In genomic region chr9:98974994-98975712, GRCh38 we compare ENCODE assay signal across 9 cellular contexts. TPM values are rescaled to one million over a fixed set of nuclear protein-coding genes. Genes with fewer than 3 reads are reported as not detected.
DNase-seq lines count a peak whose midpoint lies in the region; ATAC-seq and TF ChIP-seq lines count a peak whose summit lies in the region.
"Had no signal": no experiment of that assay in that cellular context is flagged by ENCODE, and none has a peak within 500 bp of the region (broad histone marks: within the 10 kb centered on the region; RNA-seq: fewer than 3 reads in every experiment).

No MANE protein-coding gene starts in this region.

- TF ChIP-seq EP300 in upper lobe of left lung (IDR thresholded peaks at IDR 0.05) = no peak

- no peak overlapping the region for H3K27ac ChIP-seq in upper lobe of left lung

- no peak for TF ChIP-seq POLR2A in upper lobe of left lung (IDR thresholded peaks at IDR 0.05)

- no peaks in the 10 kb centered on the region for H3K36me3 ChIP-seq in upper lobe of left lung

- H3K4me3 ChIP-seq in upper lobe of left lung = peak overlapping the region in 2 of 4 donors; percentile 19 to 26

- no peaks in the 10 kb centered on the region for H3K9me3 ChIP-seq in upper lobe of left lung

- peak; percentile 83 for DNase-seq in ELR (ENCODE audit: low read depth)
- DNase-seq in GOT3 (lab: John Stamatoyannopoulos, UW) = peak; percentile 4
- peak; percentile 79 for DNase-seq in M059J (ENCODE audit: low read depth)
- peak; percentile 1 for DNase-seq in SKM-1 (lab: John Stamatoyannopoulos, UW; ENCODE audit: unreplicated experiment)
- peak; percentile 78 to 89 for DNase-seq in activated naive CD4-positive, alpha-beta T cell treated with anti-CD3 and anti-CD28 coated beads, Interleukin-2, amount 50 U/mL, for 72 hours (ENCODE audit: low spot score in 2 of 2)
- peak; percentile 84 for DNase-seq in left cardiac atrium
- DNase-seq in posterior cingulate gyrus = peak; percentile 59 to 97 (median 84)
- peak; percentile 88 to 97 for DNase-seq in upper lobe of left lung

- H3K36me3 Mint-ChIP-seq in activated naive CD4-positive, alpha-beta T cell treated with anti-CD3 and anti-CD28 coated beads, Interleukin-2, amount 50 U/mL, for 72 hours = no peaks in the 10 kb centered on the region

- WGBS in upper lobe of left lung, 2 donors = 16 to 40% methylated on average over 6 to 33 of the region's 33 CpGs

- TF ChIP-seq CTCF in upper lobe of left lung (IDR thresholded peaks at IDR 0.05) = peak; percentile 95 to 99 (median 97)

- ATAC-seq in activated naive CD4-positive, alpha-beta T cell treated with anti-CD3 and anti-CD28 coated beads, Interleukin-2, amount 50 U/mL, for 72 hours = peak; percentile 91 to 96
- ATAC-seq in left cardiac atrium (peak; percentile 70 to 71), upper lobe of left lung (ENCODE audit: low FRiP score in 2 of 2) (peak; percentile 89 to 94)

- intact Hi-C loops in left cardiac atrium (cut with DNase I) (no loop called here), posterior cingulate gyrus (cut with DNase I) (no loop called here)

- H3K4me1 ChIP-seq in upper lobe of left lung = peaks cover 4 to 11% (median 7%) of the 10 kb centered on the region in 4 donors

- H3K9me3 Mint-ChIP-seq in activated naive CD4-positive, alpha-beta T cell treated with anti-CD3 and anti-CD28 coated beads, Interleukin-2, amount 50 U/mL, for 72 hours = no peaks in the 10 kb centered on the region

- no peaks in the 10 kb centered on the region for H3K27me3 ChIP-seq in upper lobe of left lung

- no peak overlapping the region for H3K27ac Mint-ChIP-seq in activated naive CD4-positive, alpha-beta T cell treated with anti-CD3 and anti-CD28 coated beads, Interleukin-2, amount 50 U/mL, for 72 hours

RNA-seq across cellular contexts. Expression of gene COL15A1, which starts 31.4 kb away (rescaled TPM):
- total RNA-seq in M059J (2014; rRNA removed; shearing (Covaris generic)) = 2.9 and 4.2 TPM in 2 replicates
- under 1 TPM; 0.11 to 0.23 TPM for total RNA-seq in activated naive CD4-positive, alpha-beta T cell treated with anti-CD3 and anti-CD28 coated beads, Interleukin-2, amount 50 U/mL, for 72 hours
- total RNA-seq in left cardiac atrium (10 to 100 TPM; 73.3 to 75.0 TPM), upper lobe of left lung (10 to 100 TPM in 1 of 6 donors, 1 to 10 TPM in 5; 1.0 to 17.9 (median 2.7) TPM)
- total RNA-seq: mononuclear cell had no signal

Comparison
In these comparisons a context has a peak if more than half of its experiments do, and no peak if none do; other contexts are left out.
1. DNase-seq: peak in every context shown above with its lines; median percentile 92 in upper lobe of left lung; 84 in posterior cingulate gyrus; 84 in left cardiac atrium; 84 in activated naive CD4-positive, alpha-beta T cell treated with anti-CD3 and anti-CD28 coated beads, Interleukin-2, amount 50 U/mL, for 72 hours; 83 in ELR; 79 in M059J; 4 in GOT3; 1 in SKM-1.